Comparison of ENCODE assay signal across 29 cellular contexts in genomic region chr3:1666865-1667264, GRCh38.
DNase-seq lines count a peak whose midpoint lies in the region; ATAC-seq, FAIRE-seq and TF ChIP-seq lines count a peak whose summit lies in the region.
"Had no signal": no experiment of that assay in that cellular context is flagged by ENCODE, and none has a peak within 500 bp of the region (broad histone marks: within the 10 kb centered on the region; RNA-seq: fewer than 3 reads in every experiment).

No MANE protein-coding gene starts in this region.

- H3K36me3 Mint-ChIP-seq in MCF 10A (ENCODE audit: insufficient read depth, unreplicated experiment), result no peaks in the 10 kb centered on the region
- H3K36me3 Mint-ChIP-seq: CD14-positive monocyte; CD4-positive, alpha-beta memory T cell; CD4-positive, CD25-positive, alpha-beta regulatory T cell; CD8-positive, alpha-beta memory T cell had no signal

- H2BK20ac ChIP-seq in IMR-90 (ENCODE audit: low read depth, low read length), result no peak overlapping the region

- H3K4me2 ChIP-seq in IMR-90 (ENCODE audit: low read depth, low read length) (no peak overlapping the region), K562 (ENCODE audit: insufficient read depth, low read length) (no peak overlapping the region)
- H3K4me2 ChIP-seq: A549, BLaER1 had no signal

- H3K18ac ChIP-seq in IMR-90 (ENCODE audit: low read depth, low read length), result no peak overlapping the region

- H3K9ac ChIP-seq in IMR-90 (ENCODE audit: low read depth, low read length) (no peak overlapping the region), K562 (ENCODE audit: insufficient read depth in 1 of 2, low read depth in 2 of 2, low read length in 2 of 2) (no peak overlapping the region)
- H3K9ac ChIP-seq: BLaER1 had no signal

- POLR2A ChIA-PET in MCF 10A (lab: Yijun Ruan, JAX) (no interaction called here), IMR-90 (lab: Charles Lee; ENCODE audit: unreplicated experiment) (no interaction called here), K562 (lab: Yijun Ruan, JAX) (no interaction called here)

- H3K23ac ChIP-seq in IMR-90 (ENCODE audit: low read depth, low read length), result no peak overlapping the region

- dilution Hi-C loops in IMR-90 (cut with HindIII; ENCODE audit: low sequenced_read_pairs, unreplicated experiment), result no loop called here

- H3K27me3 ChIP-seq in breast epithelium (no peaks in the 10 kb centered on the region), IMR-90 (ENCODE audit: control insufficient read depth, insufficient read depth, low read length) (no peaks in the 10 kb centered on the region), K562 (ENCODE audit: control insufficient read depth in 2 of 2, insufficient read depth in 2 of 2, low read length in 2 of 2) (no peaks in the 10 kb centered on the region)
- H3K27me3 ChIP-seq: BE2C, BLaER1 had no signal

- H4K20me1 ChIP-seq in IMR-90 (ENCODE audit: insufficient read depth, low read length), result no peaks in the 10 kb centered on the region
- H4K20me1 ChIP-seq in K562 (replicated peaks; ENCODE audit: control insufficient read depth, insufficient read depth, low read length), result no peaks in the 10 kb centered on the region
- H4K20me1 ChIP-seq: BLaER1 had no signal

- H3K4me1 Mint-ChIP-seq in MCF 10A (ENCODE audit: insufficient read depth, unreplicated experiment), result peaks cover 5% of the 10 kb centered on the region
- H3K4me1 Mint-ChIP-seq: CD14-positive monocyte; CD4-positive, alpha-beta memory T cell; CD4-positive, CD25-positive, alpha-beta regulatory T cell; CD8-positive, alpha-beta memory T cell had no signal

- in situ Hi-C loops in IMR-90 (cut with MboI; ENCODE audit: low sequenced_read_pairs) (no loop called here), K562 (cut with MboI) (no loop called here)

- H4K8ac ChIP-seq in IMR-90 (ENCODE audit: low read depth in 2 of 2, low read length in 2 of 2), result no peak overlapping the region

- H2AK9ac ChIP-seq in IMR-90 (replicated peaks; ENCODE audit: low read depth, low read length, poor library complexity), result no peak overlapping the region

- no peak overlapping the region for H3K27ac ChIP-seq in breast epithelium
- H3K27ac ChIP-seq in IMR-90 (ENCODE audit: insufficient read depth, low read length), result no peak overlapping the region
- H3K27ac ChIP-seq in K562 (ENCODE audit: extremely low read depth, low read depth, low read length), result no peak overlapping the region
- H3K27ac ChIP-seq: A549, BLaER1 had no signal

- no peak overlapping the region for H2AK5ac ChIP-seq in IMR-90 (ENCODE audit: low read depth, low read length)

- CTCF ChIA-PET in MCF 10A (lab: Yijun Ruan, JAX) (no interaction called here), IMR-90 (lab: Yijun Ruan, JAX) (no interaction called here), K562 (lab: Yijun Ruan, JAX; ENCODE audit: low intra/inter-chr PET ratio) (interaction anchor here (0.6 kb wide), 1 partner anchor 18 kb away, joined by 4 read pairs; no protein-coding TSS in a partner anchor)

- DNase-seq in MCF 10A (ENCODE audit: unreplicated experiment) (peak; percentile 3), breast epithelium (ENCODE audit: low spot score in 2 of 2) (no peak), IMR-90 (no peak), K562 (ENCODE audit: extremely low read depth in 1 of 4, low spot score in 3 of 4) (no peak), NCI-H446 treated with DMSO at 0.1 percent for 48 hours (lab: John Stamatoyannopoulos, UW) (no peak)
- DNase-seq in stimulated activated naive CD4-positive, alpha-beta T cell (lab: John Stamatoyannopoulos, UW), result no peak
- DNase-seq: 8988T; ACHN; BE2C; C1 segment of cervical spinal cord; CD4-positive, alpha-beta memory T cell; CD4-positive, CD25-positive, alpha-beta regulatory T cell; CD8-positive, alpha-beta memory T cell; COR-L47; DMS 273 treated with DMSO at 0.1 percent for 48 hours; DMS153; DMS53; DMS79; DND-41; EL; GDM1 had no signal

- WGBS in IMR-90 (ENCODE audit: extremely low coverage in 2 of 2, insufficient read length in 1 of 2), 2 experiments, result no CpG with 5 or more reads among the region's 1 CpG
- WGBS in K562 (ENCODE audit: insufficient coverage, low coverage, missing lambda C conversion rate), result 21% methylated on average over 1 of the region's 1 CpG

- intact Hi-C loops in MCF 10A (cut with micrococcal nuclease), result no loop called here
- intact Hi-C loops in breast epithelium (cut with DNase I; ENCODE audit: low total_unique reads), result no loop called here
- intact Hi-C loops in IMR-90 (cut with micrococcal nuclease), result no loop called here
- intact Hi-C loops in K562 (cut with micrococcal nuclease), result no loop called here

- H3K9me1 ChIP-seq in IMR-90 (ENCODE audit: insufficient read depth, low read length) (no peaks in the 10 kb centered on the region), K562 (ENCODE audit: control insufficient read depth, insufficient read depth, low read length) (no peaks in the 10 kb centered on the region)

- H2BK120ac ChIP-seq in IMR-90 (ENCODE audit: low read depth, low read length), result no peak overlapping the region

- H2AFZ ChIP-seq in IMR-90 (replicated peaks; ENCODE audit: low read length, poor library complexity), result no peak overlapping the region
- no peak overlapping the region for H2AFZ ChIP-seq in K562 (ENCODE audit: low read depth, low read length)

- no peaks in the 10 kb centered on the region for H3K79me1 ChIP-seq in IMR-90 (ENCODE audit: low read depth in 1 of 2, low read length in 2 of 2)

- BruUV-seq in MCF 10A (replicated peaks; lab: Mats Ljungman, UMichigan), result no TSS peak
- BruUV-seq in IMR-90 (replicated peaks; lab: Mats Ljungman, UMichigan), result no TSS peak
- no TSS peak for BruUV-seq in K562 (replicated peaks; lab: Mats Ljungman, UMichigan)

- H3K4me3 ChIP-seq in breast epithelium, result no peak overlapping the region
- H3K4me3 ChIP-seq in IMR-90 (ENCODE audit: insufficient read depth, low read depth, low read length), result no peak overlapping the region
- H3K4me3 ChIP-seq in K562, result no peak overlapping the region
- H3K4me3 ChIP-seq: A549, BLaER1, GM12878 had no signal

- H2BK15ac ChIP-seq in IMR-90 (ENCODE audit: low read depth, low read length), result no peak overlapping the region

- no peaks in the 10 kb centered on the region for H3K4me1 ChIP-seq in breast epithelium
- H3K4me1 ChIP-seq in IMR-90 (ENCODE audit: control insufficient read depth, insufficient read depth, low read length), result no peaks in the 10 kb centered on the region
- no peaks in the 10 kb centered on the region for H3K4me1 ChIP-seq in K562 (replicated peaks in 1 of 2; ENCODE audit: control insufficient read depth in 2 of 2, insufficient read depth in 2 of 2, low read length in 2 of 2)
- H3K4me1 ChIP-seq: A549, BE2C, BLaER1 had no signal

- H3K14ac ChIP-seq in IMR-90 (replicated peaks; ENCODE audit: low read depth, low read length), result no peak overlapping the region

- no peak overlapping the region for H3K56ac ChIP-seq in IMR-90 (ENCODE audit: extremely low read depth, insufficient read depth, low read length)

- no peak overlapping the region for H2BK5ac ChIP-seq in IMR-90 (ENCODE audit: low read depth, low read length, poor library complexity, severe bottlenecking)

- no peaks in the 10 kb centered on the region for H3K9me3 Mint-ChIP-seq in MCF 10A (ENCODE audit: unreplicated experiment)

- ATAC-seq in IMR-90 (ENCODE audit: low read depth) (no peak), K562 (no peak), HG03457 (IDR thresholded peaks at IDR 0.05; ENCODE audit: unreplicated experiment) (no peak)
- ATAC-seq: A549, GM12878 had no signal

- no peak overlapping the region for H4K5ac ChIP-seq in IMR-90 (ENCODE audit: low read depth, low read length)

- H3K9me3 ChIP-seq in breast epithelium (no peaks in the 10 kb centered on the region), IMR-90 (ENCODE audit: control insufficient read depth, insufficient read depth, low read length) (peaks cover 7% of the 10 kb centered on the region; the same call in 1 of the 2 replicates), K562 (replicated peaks; ENCODE audit: control insufficient read depth, insufficient read depth, low read depth, low read length) (no peaks in the 10 kb centered on the region)
- H3K9me3 ChIP-seq: A549, BE2C, BLaER1 had no signal

- H3K4ac ChIP-seq in IMR-90 (ENCODE audit: low read depth, low read length), result no peak overlapping the region

- no peaks in the 10 kb centered on the region for H3K36me3 ChIP-seq in breast epithelium
- no peaks in the 10 kb centered on the region for H3K36me3 ChIP-seq in IMR-90 (ENCODE audit: control insufficient read depth, insufficient read depth, low read length)
- H3K36me3 ChIP-seq in K562 (ENCODE audit: control insufficient read depth, insufficient read depth, low read length), result no peaks in the 10 kb centered on the region
- H3K36me3 ChIP-seq: BE2C, BLaER1 had no signal

- no peak overlapping the region for H3K27ac Mint-ChIP-seq in MCF 10A (ENCODE audit: low read depth, unreplicated experiment)
- H3K27ac Mint-ChIP-seq: CD14-positive monocyte; CD4-positive, alpha-beta memory T cell; CD4-positive, CD25-positive, alpha-beta regulatory T cell; CD8-positive, alpha-beta memory T cell had no signal

- no peak overlapping the region for H4K91ac ChIP-seq in IMR-90 (ENCODE audit: insufficient read depth, low read depth, low read length)

- no peaks in the 10 kb centered on the region for H3K27me3 Mint-ChIP-seq in MCF 10A (ENCODE audit: insufficient read depth, unreplicated experiment)
- H3K27me3 Mint-ChIP-seq: CD4-positive, alpha-beta memory T cell; CD4-positive, CD25-positive, alpha-beta regulatory T cell; CD8-positive, alpha-beta memory T cell had no signal

- no peak for TF ChIP-seq RAD21 in IMR-90 (IDR thresholded peaks at IDR 0.05; ENCODE audit: low read length)
- TF ChIP-seq RAD21 in K562 (CRISPR knock-in tag; conservative IDR thresholded peaks at IDR 0.05 in 1 of 2, IDR thresholded peaks at IDR 0.05 in 1 of 2), result no peak

- TF ChIP-seq EP300 in K562 (IDR thresholded peaks at IDR 0.05; ENCODE audit: low read length), result no peak

- FAIRE-seq in A204.1 (lab: Jason Lieb, UNC) (peak; percentile 46), K562 (lab: Jason Lieb, UNC) (no peak)
- FAIRE-seq: A549, GM12878, GM12892, GM18507 had no signal

- TF ChIP-seq POLR2A in breast epithelium (IDR thresholded peaks at IDR 0.05), result no peak
- TF ChIP-seq POLR2A in IMR-90 (IDR thresholded peaks at IDR 0.05; ENCODE audit: low read depth, low read length), result no peak
- TF ChIP-seq POLR2A in K562 (conservative IDR thresholded peaks at IDR 0.05), result no peak

- H3K79me2 ChIP-seq in K562 (ENCODE audit: control insufficient read depth, insufficient read depth, low read length), result no peaks in the 10 kb centered on the region

- TF ChIP-seq CTCF in MCF 10A (IDR thresholded peaks at IDR 0.05; ENCODE audit: unreplicated experiment), result no peak
- TF ChIP-seq CTCF in breast epithelium (IDR thresholded peaks at IDR 0.05), result no peak
- TF ChIP-seq CTCF in IMR-90 (conservative IDR thresholded peaks at IDR 0.05; ENCODE audit: low read depth, low read length), result no peak
- TF ChIP-seq CTCF in K562 (IDR thresholded peaks at IDR 0.05 in 2 of 3, conservative IDR thresholded peaks at IDR 0.05 in 1 of 3; ENCODE audit: insufficient read depth in 2 of 3, low read depth in 1 of 3, low read length in 3 of 3), result no peak

- H3K4me3 Mint-ChIP-seq in MCF 10A (ENCODE audit: unreplicated experiment), result no peak overlapping the region
- H3K4me3 Mint-ChIP-seq: CD14-positive monocyte; CD4-positive, alpha-beta memory T cell; CD4-positive, CD25-positive, alpha-beta regulatory T cell; CD8-positive, alpha-beta memory T cell had no signal

TF ChIP-seq in IMR-90, 13 proteins besides CTCF, POLR2A, EP300 and RAD21 (continues in another document):
- TF ChIP-seq NFE2L2 (IDR thresholded peaks at IDR 0.05; ENCODE audit: low read depth, low read length), result no peak

TF ChIP-seq in K562, 482 proteins besides CTCF, POLR2A, EP300 and RAD21 (continues in another document):
- no peak for TF ChIP-seq DACH1 (IDR thresholded peaks at IDR 0.05; ENCODE audit: partially characterized antibody)
